In genomic region chr9:100670719-100671118, GRCh38 we compare ENCODE assay signal across 14 cellular contexts.
DNase-seq lines count a peak whose midpoint lies in the region; ATAC-seq and TF ChIP-seq lines count a peak whose summit lies in the region.
"Had no signal": no experiment of that assay in that cellular context is flagged by ENCODE, and none has a peak within 500 bp of the region (broad histone marks: within the 10 kb centered on the region; RNA-seq: fewer than 3 reads in every experiment).

No MANE protein-coding gene starts in this region.

- no peak for TF ChIP-seq CTCF in WTC11 (IDR thresholded peaks at IDR 0.05)

- POLR2A ChIA-PET in WTC11 (lab: Charles Lee): no interaction called here

- in situ Hi-C loops in ACHN (cut with HindIII; ENCODE audit: low pct_ligation_motif_present, low pct_unique_long_range_greater_than_20kb, low sequenced_read_pairs): no loop called here

- H3K9ac ChIP-seq in Karpas-422 (ENCODE audit: low read length): no peak overlapping the region

- H3K9me3 ChIP-seq in Karpas-422 (ENCODE audit: low read length): no peaks in the 10 kb centered on the region

- peak; percentile 45 for DNase-seq in Karpas-422
- no peak for DNase-seq in WTC11 (ENCODE audit: low spot score)
- DNase-seq in NCI-H1436 treated with DMSO at 0.1 percent for 48 hours (lab: John Stamatoyannopoulos, UW): no peak
- DNase-seq in left lobe of liver (ENCODE audit: low spot score): no peak
- no peak for DNase-seq in activated effector memory CD4-positive, alpha-beta T cell treated with Interleukin-2 at 50 U/mL for 16 hours
- DNase-seq in ACHN: no peak
- DNase-seq: activated naive CD8-positive, alpha-beta T cell treated with anti-CD3 and anti-CD28 coated beads, Interleukin-2, amount 50 U/mL, for 24 hours; C1 segment of cervical spinal cord; islet precursor cell; posterior cingulate gyrus had no signal

- peaks cover 41% of the 10 kb centered on the region for H3K4me1 Mint-ChIP-seq in WTC11
- H3K4me1 Mint-ChIP-seq: activated naive CD8-positive, alpha-beta T cell treated with anti-CD3 and anti-CD28 coated beads, Interleukin-2, amount 50 U/mL, for 24 hours had no signal

- peaks cover 8% of the 10 kb centered on the region for H3K36me3 Mint-ChIP-seq in WTC11

- no peaks in the 10 kb centered on the region for H3K79me2 ChIP-seq in Karpas-422 (ENCODE audit: low read length)

- no peak overlapping the region for H3K4me3 ChIP-seq in Karpas-422 (ENCODE audit: low read length)

- ATAC-seq in GM18498 (IDR thresholded peaks at IDR 0.05; ENCODE audit: unreplicated experiment) (peak; percentile 82), GM21723 (IDR thresholded peaks at IDR 0.05; ENCODE audit: unreplicated experiment) (peak; percentile 82), WTC11 (peak; percentile 62), left lobe of liver (no peak)
- ATAC-seq: activated CD4-positive, CD25-positive, alpha-beta regulatory T cell treated with anti-CD3 and anti-CD28 coated beads, Interleukin-2, amount 50 U/mL, for 24 hours; activated naive CD8-positive, alpha-beta T cell treated with anti-CD3 and anti-CD28 coated beads, Interleukin-2, amount 50 U/mL, for 24 hours; Panc1 had no signal

- no peaks in the 10 kb centered on the region for H3K36me3 ChIP-seq in Karpas-422 (ENCODE audit: insufficient read depth, low read length)

- H3K27ac Mint-ChIP-seq in WTC11: peak overlapping the region; percentile 93
- H3K27ac Mint-ChIP-seq: activated naive CD8-positive, alpha-beta T cell treated with anti-CD3 and anti-CD28 coated beads, Interleukin-2, amount 50 U/mL, for 24 hours had no signal

- no peak overlapping the region for H2AFZ ChIP-seq in Karpas-422 (ENCODE audit: low read length)

- no peaks in the 10 kb centered on the region for H3K9me2 ChIP-seq in Karpas-422 (replicated peaks; ENCODE audit: insufficient read depth, low read length)

- H3K27me3 ChIP-seq in Karpas-422 (ENCODE audit: low read length): no peaks in the 10 kb centered on the region

- peak overlapping the region; percentile 6; the same call in 1 of the 2 replicates for H3K4me3 Mint-ChIP-seq in WTC11
- H3K4me3 Mint-ChIP-seq: activated naive CD8-positive, alpha-beta T cell treated with anti-CD3 and anti-CD28 coated beads, Interleukin-2, amount 50 U/mL, for 24 hours had no signal

- CTCF ChIA-PET in WTC11 (lab: Charles Lee): interaction anchor here (2.3 kb wide), 1 partner anchor 33 kb away, joined by 6 read pairs; no protein-coding TSS in a partner anchor

- H4K20me1 ChIP-seq in Karpas-422 (ENCODE audit: insufficient read depth, low read depth, low read length): no peaks in the 10 kb centered on the region

- no peak overlapping the region for H3K27ac ChIP-seq in Karpas-422 (ENCODE audit: low read length)

- peaks cover 14% of the 10 kb centered on the region for H3K4me1 ChIP-seq in Karpas-422 (ENCODE audit: low read length)

- H3K27me3 Mint-ChIP-seq in WTC11 (ENCODE audit: low read depth): peaks cover 3% of the 10 kb centered on the region

- no peak overlapping the region for H3K4me2 ChIP-seq in Karpas-422 (ENCODE audit: low read depth, low read length, poor library complexity, severe bottlenecking)

- H3K9me3 Mint-ChIP-seq in WTC11: peaks cover 19% of the 10 kb centered on the region
- H3K9me3 Mint-ChIP-seq: activated naive CD8-positive, alpha-beta T cell treated with anti-CD3 and anti-CD28 coated beads, Interleukin-2, amount 50 U/mL, for 24 hours had no signal

TF ChIP-seq in WTC11, 78 proteins besides CTCF, POLR2A, EP300 and RAD21 (continues in another document):
- 0 out of 2 replicates have a peak, but pooled peaks have one; percentile 71 for TF ChIP-seq FOXP4 (CRISPR knock-in tag; IDR thresholded peaks at IDR 0.05)
- TF ChIP-seq PREB (CRISPR knock-in tag; IDR thresholded peaks at IDR 0.05; ENCODE audit: borderline replicate concordance): no peak
- no peak for TF ChIP-seq ZMAT4 (CRISPR knock-in tag; IDR thresholded peaks at IDR 0.05)
- peak; percentile 41; the same call in 1 of the 2 replicates for TF ChIP-seq USF1 (CRISPR knock-in tag; IDR thresholded peaks at IDR 0.05)
- no peak for TF ChIP-seq ZNF512 (CRISPR knock-in tag; IDR thresholded peaks at IDR 0.05; ENCODE audit: borderline replicate concordance)
- no peak for TF ChIP-seq ATF2 (CRISPR knock-in tag; IDR thresholded peaks at IDR 0.05; ENCODE audit: borderline replicate concordance, low read depth)
- TF ChIP-seq HMGXB4 (CRISPR knock-in tag; IDR thresholded peaks at IDR 0.05): no peak
- TF ChIP-seq IRF2 (CRISPR knock-in tag; IDR thresholded peaks at IDR 0.05; ENCODE audit: borderline replicate concordance, low read depth): no peak
- no peak for TF ChIP-seq RORB (CRISPR knock-in tag; IDR thresholded peaks at IDR 0.05)
